In genomic region chr21:24729568-24729967, GRCh38 we compare ENCODE assay signal across 33 cellular contexts.
"Had no signal": no experiment of that assay in that cellular context is flagged by ENCODE, and none has a peak within 500 bp of the region (broad histone marks: within the 10 kb centered on the region; RNA-seq: fewer than 3 reads in every experiment).

No MANE protein-coding gene starts in this region.

- H3K4me3 Mint-ChIP-seq: activated B cell treated with CpG ODN at 0.5 μM for 24 hours; activated CD8-positive, alpha-beta memory T cell treated with anti-CD3 and anti-CD28 coated beads, Interleukin-2, amount 10 ng/mL, durations not matched to agents 7 days and 5 days; activated CD8-positive, alpha-beta T cell treated with anti-CD3 and anti-CD28 coated beads, Interleukin-2, amount 10 ng/mL, durations not matched to agents 7 days and 5 days; activated naive CD8-positive, alpha-beta T cell treated with anti-CD3 and anti-CD28 coated beads for 36 hours; activated T-cell treated with anti-CD3 and anti-CD28 coated beads, Interleukin-2, amount 50 U/mL, for 72 hours; brain; effector memory CD8-positive, alpha-beta T cell; nephron; stimulated activated effector memory CD8-positive, alpha-beta T cell treated with anti-CD3 and anti-CD28 coated beads, Interleukin-12 subunit alpha, Interleukin-12 subunit beta, amount 100 ng/mL, for 72 hours; stimulated activated naive CD8-positive, alpha-beta T cell treated with anti-CD3 and anti-CD28 coated beads, Interleukin-15, Interleukin-2, amounts not matched to agents 100 ng/mL and 50 ng/mL, for 24 hours had no signal

- H3K36me3 ChIP-seq: adrenal gland, heart right ventricle, neutrophil, ovary, prostate gland, thoracic aorta, uterus had no signal

- H3K36me3 Mint-ChIP-seq: activated CD8-positive, alpha-beta memory T cell treated with anti-CD3 and anti-CD28 coated beads, Interleukin-2, amount 10 ng/mL, durations not matched to agents 7 days and 5 days; activated naive CD8-positive, alpha-beta T cell treated with anti-CD3 and anti-CD28 coated beads for 36 hours; brain; stimulated activated effector memory CD8-positive, alpha-beta T cell treated with anti-CD3 and anti-CD28 coated beads, Interleukin-12 subunit alpha, Interleukin-12 subunit beta, amount 100 ng/mL, for 72 hours had no signal

- H3K27me3 Mint-ChIP-seq: activated B cell treated with CpG ODN at 0.5 μM for 24 hours; activated CD8-positive, alpha-beta memory T cell treated with anti-CD3 and anti-CD28 coated beads, Interleukin-2, amount 10 ng/mL, durations not matched to agents 7 days and 5 days; activated naive CD8-positive, alpha-beta T cell treated with anti-CD3 and anti-CD28 coated beads for 36 hours; brain; effector memory CD8-positive, alpha-beta T cell; stimulated activated naive CD8-positive, alpha-beta T cell treated with anti-CD3 and anti-CD28 coated beads, Interleukin-15, Interleukin-2, amounts not matched to agents 100 ng/mL and 50 ng/mL, for 24 hours had no signal

- H3K9me3 Mint-ChIP-seq: activated B cell treated with CpG ODN at 0.5 μM for 24 hours; activated naive CD8-positive, alpha-beta T cell treated with anti-CD3 and anti-CD28 coated beads for 36 hours; activated T-cell treated with anti-CD3 and anti-CD28 coated beads, Interleukin-2, amount 50 U/mL, for 72 hours; brain; nephron; stimulated activated naive CD8-positive, alpha-beta T cell treated with anti-CD3 and anti-CD28 coated beads, Interleukin-15, Interleukin-2, amounts not matched to agents 100 ng/mL and 50 ng/mL, for 24 hours had no signal

- ATAC-seq: activated CD8-positive, alpha-beta memory T cell treated with anti-CD3 and anti-CD28 coated beads, Interleukin-2, amount 10 ng/mL, durations not matched to agents 7 days and 5 days; activated CD8-positive, alpha-beta T cell treated with anti-CD3 and anti-CD28 coated beads, Interleukin-2, amount 10 ng/mL, durations not matched to agents 7 days and 5 days; activated T-cell treated with anti-CD3 and anti-CD28 coated beads, Interleukin-2, amount 50 U/mL, for 72 hours; effector memory CD8-positive, alpha-beta T cell; heart right ventricle; left colon; sciatic nerve; stimulated activated effector memory CD8-positive, alpha-beta T cell treated with anti-CD3 and anti-CD28 coated beads, Interleukin-12 subunit alpha, Interleukin-12 subunit beta, amount 100 ng/mL, for 72 hours had no signal

- H3K4me1 Mint-ChIP-seq: activated B cell treated with CpG ODN at 0.5 μM for 24 hours; activated CD8-positive, alpha-beta memory T cell treated with anti-CD3 and anti-CD28 coated beads, Interleukin-2, amount 10 ng/mL, durations not matched to agents 7 days and 5 days; activated naive CD8-positive, alpha-beta T cell treated with anti-CD3 and anti-CD28 coated beads for 36 hours; brain; nephron; stimulated activated effector memory CD8-positive, alpha-beta T cell treated with anti-CD3 and anti-CD28 coated beads, Interleukin-12 subunit alpha, Interleukin-12 subunit beta, amount 100 ng/mL, for 72 hours had no signal

- H3K4me1 ChIP-seq: adrenal gland, heart right ventricle, prostate gland, uterus had no signal

- H3K27ac Mint-ChIP-seq: activated B cell treated with CpG ODN at 0.5 μM for 24 hours; activated CD8-positive, alpha-beta memory T cell treated with anti-CD3 and anti-CD28 coated beads, Interleukin-2, amount 10 ng/mL, durations not matched to agents 7 days and 5 days; activated CD8-positive, alpha-beta T cell treated with anti-CD3 and anti-CD28 coated beads, Interleukin-2, amount 10 ng/mL, durations not matched to agents 7 days and 5 days; activated naive CD8-positive, alpha-beta T cell treated with anti-CD3 and anti-CD28 coated beads for 36 hours; activated T-cell treated with anti-CD3 and anti-CD28 coated beads, Interleukin-2, amount 50 U/mL, for 72 hours; brain; effector memory CD8-positive, alpha-beta T cell; stimulated activated effector memory CD8-positive, alpha-beta T cell treated with anti-CD3 and anti-CD28 coated beads, Interleukin-12 subunit alpha, Interleukin-12 subunit beta, amount 100 ng/mL, for 72 hours; stimulated activated naive CD8-positive, alpha-beta T cell treated with anti-CD3 and anti-CD28 coated beads, Interleukin-15, Interleukin-2, amounts not matched to agents 100 ng/mL and 50 ng/mL, for 24 hours had no signal

- H3K4me3 ChIP-seq: adrenal gland, heart right ventricle, ovary, prostate gland, skin epidermis, thoracic aorta, uterus had no signal

- H3K27me3 ChIP-seq: adrenal gland, heart right ventricle, neutrophil, ovary, uterus had no signal

- H3K9me3 ChIP-seq: adrenal gland, heart right ventricle, neutrophil, ovary, prostate gland, thoracic aorta, uterus had no signal

- FAIRE-seq: islet of Langerhans had no signal

- H3K27ac ChIP-seq: adrenal gland, heart right ventricle, neutrophil, ovary, prostate gland, skin epidermis, thoracic aorta, uterus had no signal

- DNase-seq: activated B cell treated with CpG ODN at 0.5 μM for 24 hours; activated CD4-positive, alpha-beta T cell treated with anti-CD3 and anti-CD28 coated beads, Interleukin-2, amount 50 U/mL, for 1 hour; activated CD8-positive, alpha-beta memory T cell treated with anti-CD3 and anti-CD28 coated beads, Interleukin-2, amount 10 ng/mL, durations not matched to agents 7 days and 5 days; activated CD8-positive, alpha-beta T cell treated with anti-CD3 and anti-CD28 coated beads, Interleukin-2, amount 10 ng/mL, durations not matched to agents 7 days and 5 days; activated effector memory CD4-positive, alpha-beta T cell treated with Interleukin-2 at 50 U/mL for 16 hours; activated naive CD4-positive, alpha-beta T cell treated with Interleukin-2 at 50 U/mL for 16 hours; activated naive CD8-positive, alpha-beta T cell treated with anti-CD3 and anti-CD28 coated beads for 36 hours; activated T-cell treated with anti-CD3 and anti-CD28 coated beads for 4 hours; activated T-cell treated with anti-CD3 and anti-CD28 coated beads, Interleukin-2, amount 50 U/mL, for 72 hours; adrenal gland; aorta; cortex of kidney; effector memory CD8-positive, alpha-beta T cell; erythroblast; foreskin fibroblast; heart right ventricle; left colon; mammary epithelial cell; ovary; retina; stimulated activated CD4-positive, alpha-beta T cell treated with anti-CD3 and anti-CD28 coated beads, Interleukin-4, amount 100 ng/mL, for 24 hours; trophoblast cell; uterus had no signal
